In the genomic region with DNA sequence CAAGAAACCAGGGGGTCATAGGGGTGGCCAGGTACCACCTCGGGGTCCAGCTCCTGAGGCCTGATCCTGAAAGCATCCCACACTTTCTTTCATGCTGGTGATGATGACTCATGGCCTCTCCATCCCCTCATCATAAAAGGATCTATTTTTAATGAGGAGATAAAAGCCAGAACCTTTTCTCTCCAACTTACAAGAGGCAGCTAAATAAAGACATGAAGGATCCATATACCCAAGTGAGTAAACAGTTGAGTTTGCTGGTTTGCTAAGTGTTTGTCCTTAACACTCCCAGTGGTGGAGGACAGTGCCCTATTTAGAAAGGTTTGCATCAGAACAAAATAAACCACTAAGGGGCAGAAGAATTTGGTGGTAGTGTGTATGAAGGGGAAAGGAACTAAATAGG, we compare ENCODE assay signal across 16 cellular contexts.
"Had no signal": no experiment of that assay in that cellular context is flagged by ENCODE, and none has a peak within 500 bp of the region (broad histone marks: within the 10 kb centered on the region; RNA-seq: fewer than 3 reads in every experiment).

No MANE protein-coding gene starts in this region.

- DNase-seq: activated CD4-positive, alpha-beta T cell treated with anti-CD3 and anti-CD28 coated beads, Interleukin-2, amount 50 U/mL, for 48 hours; activated effector memory CD4-positive, alpha-beta T cell treated with Interleukin-2 at 50 U/mL for 16 hours; activated naive CD4-positive, alpha-beta T cell treated with anti-CD3 and anti-CD28 coated beads for 36 hours; activated T-cell treated with anti-CD3 and anti-CD28 coated beads, Interleukin-2, amount 50 U/mL, for 72 hours; amygdala; cortex of kidney; endodermal cell; kidney; naive thymus-derived CD4-positive, alpha-beta T cell; occipital lobe; stimulated activated CD4-positive, alpha-beta T cell treated with anti-CD3 and anti-CD28 coated beads, Interleukin-15, amount 100 ng/mL, for 24 hours; stomach; T-helper 9 cell had no signal

- H3K9me3 ChIP-seq: stomach, suprapubic skin, tibial nerve had no signal

- H3K27ac ChIP-seq: stomach, suprapubic skin, tibial nerve had no signal

- H3K4me3 ChIP-seq: smooth muscle cell, stomach, suprapubic skin, tibial nerve had no signal

- H3K4me1 ChIP-seq: stomach, suprapubic skin, tibial nerve had no signal

- H3K27me3 ChIP-seq: stomach, suprapubic skin, tibial nerve had no signal

- FAIRE-seq: kidney had no signal

- H3K36me3 ChIP-seq: stomach, suprapubic skin, tibial nerve had no signal
